1 cellular context compared by ENCODE assay signal in genomic region chr11:19978668-19979518, GRCh38.
TF ChIP-seq lines count a peak whose summit lies in the region.

No MANE protein-coding gene starts in this region.

TF ChIP-seq in K562, 482 proteins besides CTCF, POLR2A, EP300 and RAD21 (continued from another document and continues in another):
- no peak for TF ChIP-seq TCF7 (IDR thresholded peaks at IDR 0.05; ENCODE audit: borderline replicate concordance)
- no peak for TF ChIP-seq HDAC1 (IDR thresholded peaks at IDR 0.05)
- TF ChIP-seq ZNF668 (CRISPR knock-in tag; IDR thresholded peaks at IDR 0.05): peak; percentile 90
- TF ChIP-seq MTA3 (IDR thresholded peaks at IDR 0.05; ENCODE audit: borderline replicate concordance): 0 out of 2 replicates have a peak, but pooled peaks have one; percentile 42
- peak; percentile 81; the same call in 1 of the 2 replicates for TF ChIP-seq HDAC8 (tag; IDR thresholded peaks at IDR 0.05)
- no peak for TF ChIP-seq PCBP1 (IDR thresholded peaks at IDR 0.05; ENCODE audit: low read depth, low read length, poor library complexity, severe bottlenecking)
- TF ChIP-seq HCFC1 (IDR thresholded peaks at IDR 0.05; ENCODE audit: low read depth, low read length): no peak
- peak; percentile 86 for TF ChIP-seq ZBTB9 (CRISPR knock-in tag; IDR thresholded peaks at IDR 0.05)
- TF ChIP-seq ZNF217 (CRISPR knock-in tag; IDR thresholded peaks at IDR 0.05): no peak
- TF ChIP-seq ZNF407 (IDR thresholded peaks at IDR 0.05; ENCODE audit: low read depth): no peak
- TF ChIP-seq CHCHD3 (CRISPR knock-in tag; IDR thresholded peaks at IDR 0.05): no peak
- no peak for TF ChIP-seq HMG20B (CRISPR knock-in tag; IDR thresholded peaks at IDR 0.05)
- TF ChIP-seq ZFP36 (IDR thresholded peaks at IDR 0.05; ENCODE audit: low read depth, low read length, partially characterized antibody): no peak
- TF ChIP-seq, protein P1, sequence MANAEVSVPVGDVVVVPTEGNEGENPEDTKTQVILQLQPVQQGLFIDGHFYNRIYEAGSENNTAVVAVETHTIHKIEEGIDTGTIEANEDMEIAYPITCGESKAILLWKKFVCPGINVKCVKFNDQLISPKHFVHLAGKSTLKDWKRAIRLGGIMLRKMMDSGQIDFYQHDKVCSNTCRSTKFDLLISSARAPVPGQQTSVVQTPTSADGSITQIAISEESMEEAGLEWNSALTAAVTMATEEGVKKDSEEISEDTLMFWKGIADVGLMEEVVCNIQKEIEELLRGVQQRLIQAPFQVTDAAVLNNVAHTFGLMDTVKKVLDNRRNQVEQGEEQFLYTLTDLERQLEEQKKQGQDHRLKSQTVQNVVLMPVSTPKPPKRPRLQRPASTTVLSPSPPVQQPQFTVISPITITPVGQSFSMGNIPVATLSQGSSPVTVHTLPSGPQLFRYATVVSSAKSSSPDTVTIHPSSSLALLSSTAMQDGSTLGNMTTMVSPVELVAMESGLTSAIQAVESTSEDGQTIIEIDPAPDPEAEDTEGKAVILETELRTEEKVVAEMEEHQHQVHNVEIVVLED (CRISPR knock-in tag; IDR thresholded peaks at IDR 0.05): peak; percentile 39; the same call in 1 of the 2 replicates
- TF ChIP-seq SMARCA4 (IDR thresholded peaks at IDR 0.05): peak; percentile 85
- no peak for TF ChIP-seq POLR3A (IDR thresholded peaks at IDR 0.05; ENCODE audit: borderline replicate concordance, extremely low read depth, insufficient read depth, insufficient read length)
- TF ChIP-seq, protein P2, sequence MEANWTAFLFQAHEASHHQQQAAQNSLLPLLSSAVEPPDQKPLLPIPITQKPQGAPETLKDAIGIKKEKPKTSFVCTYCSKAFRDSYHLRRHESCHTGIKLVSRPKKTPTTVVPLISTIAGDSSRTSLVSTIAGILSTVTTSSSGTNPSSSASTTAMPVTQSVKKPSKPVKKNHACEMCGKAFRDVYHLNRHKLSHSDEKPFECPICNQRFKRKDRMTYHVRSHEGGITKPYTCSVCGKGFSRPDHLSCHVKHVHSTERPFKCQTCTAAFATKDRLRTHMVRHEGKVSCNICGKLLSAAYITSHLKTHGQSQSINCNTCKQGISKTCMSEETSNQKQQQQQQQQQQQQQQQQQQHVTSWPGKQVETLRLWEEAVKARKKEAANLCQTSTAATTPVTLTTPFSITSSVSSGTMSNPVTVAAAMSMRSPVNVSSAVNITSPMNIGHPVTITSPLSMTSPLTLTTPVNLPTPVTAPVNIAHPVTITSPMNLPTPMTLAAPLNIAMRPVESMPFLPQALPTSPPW (CRISPR knock-in tag; IDR thresholded peaks at IDR 0.05): peak; percentile 19
- TF ChIP-seq SP1 (CRISPR knock-in tag; IDR thresholded peaks at IDR 0.05): no peak
- TF ChIP-seq, protein P3, sequence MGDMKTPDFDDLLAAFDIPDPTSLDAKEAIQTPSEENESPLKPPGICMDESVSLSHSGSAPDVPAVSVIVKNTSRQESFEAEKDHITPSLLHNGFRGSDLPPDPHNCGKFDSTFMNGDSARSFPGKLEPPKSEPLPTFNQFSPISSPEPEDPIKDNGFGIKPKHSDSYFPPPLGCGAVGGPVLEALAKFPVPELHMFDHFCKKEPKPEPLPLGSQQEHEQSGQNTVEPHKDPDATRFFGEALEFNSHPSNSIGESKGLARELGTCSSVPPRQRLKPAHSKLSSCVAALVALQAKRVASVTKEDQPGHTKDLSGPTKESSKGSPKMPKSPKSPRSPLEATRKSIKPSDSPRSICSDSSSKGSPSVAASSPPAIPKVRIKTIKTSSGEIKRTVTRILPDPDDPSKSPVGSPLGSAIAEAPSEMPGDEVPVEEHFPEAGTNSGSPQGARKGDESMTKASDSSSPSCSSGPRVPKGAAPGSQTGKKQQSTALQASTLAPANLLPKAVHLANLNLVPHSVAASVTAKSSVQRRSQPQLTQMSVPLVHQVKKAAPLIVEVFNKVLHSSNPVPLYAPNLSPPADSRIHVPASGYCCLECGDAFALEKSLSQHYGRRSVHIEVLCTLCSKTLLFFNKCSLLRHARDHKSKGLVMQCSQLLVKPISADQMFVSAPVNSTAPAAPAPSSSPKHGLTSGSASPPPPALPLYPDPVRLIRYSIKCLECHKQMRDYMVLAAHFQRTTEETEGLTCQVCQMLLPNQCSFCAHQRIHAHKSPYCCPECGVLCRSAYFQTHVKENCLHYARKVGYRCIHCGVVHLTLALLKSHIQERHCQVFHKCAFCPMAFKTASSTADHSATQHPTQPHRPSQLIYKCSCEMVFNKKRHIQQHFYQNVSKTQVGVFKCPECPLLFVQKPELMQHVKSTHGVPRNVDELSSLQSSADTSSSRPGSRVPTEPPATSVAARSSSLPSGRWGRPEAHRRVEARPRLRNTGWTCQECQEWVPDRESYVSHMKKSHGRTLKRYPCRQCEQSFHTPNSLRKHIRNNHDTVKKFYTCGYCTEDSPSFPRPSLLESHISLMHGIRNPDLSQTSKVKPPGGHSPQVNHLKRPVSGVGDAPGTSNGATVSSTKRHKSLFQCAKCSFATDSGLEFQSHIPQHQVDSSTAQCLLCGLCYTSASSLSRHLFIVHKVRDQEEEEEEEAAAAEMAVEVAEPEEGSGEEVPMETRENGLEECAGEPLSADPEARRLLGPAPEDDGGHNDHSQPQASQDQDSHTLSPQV (IDR thresholded peaks at IDR 0.05): peak; percentile 89; the same call in 1 of the 2 replicates
- no peak for TF ChIP-seq ZNF77 (CRISPR knock-in tag; IDR thresholded peaks at IDR 0.05)
- TF ChIP-seq CBX2 (IDR thresholded peaks at IDR 0.05; ENCODE audit: insufficient read depth, low read length, poor library complexity, severe bottlenecking): no peak
- TF ChIP-seq DIDO1 (tag; IDR thresholded peaks at IDR 0.05; ENCODE audit: low read depth): peak; percentile 75
- TF ChIP-seq KLF16 (IDR thresholded peaks at IDR 0.05): no peak
- TF ChIP-seq ZNF395 (CRISPR knock-in tag; IDR thresholded peaks at IDR 0.05): peak; percentile 81; the same call in 1 of the 2 replicates
- TF ChIP-seq KLF10 (CRISPR knock-in tag; IDR thresholded peaks at IDR 0.05): 0 out of 2 replicates have a peak, but pooled peaks have one; percentile 64
- TF ChIP-seq ZEB2 (IDR thresholded peaks at IDR 0.05): peak; percentile 63
- TF ChIP-seq FOSL1 (tag; conservative IDR thresholded peaks at IDR 0.05): peak; percentile 97
- TF ChIP-seq DACH1 (IDR thresholded peaks at IDR 0.05; ENCODE audit: partially characterized antibody): no peak
- TF ChIP-seq ZNF354B (CRISPR knock-in tag; IDR thresholded peaks at IDR 0.05): peak; percentile 58
- TF ChIP-seq CCAR2 (IDR thresholded peaks at IDR 0.05; ENCODE audit: low read depth, low read length): no peak
- TF ChIP-seq RREB1 (CRISPR knock-in tag; IDR thresholded peaks at IDR 0.05): no peak
- peak; percentile 82 for TF ChIP-seq CXXC5 (CRISPR knock-in tag; IDR thresholded peaks at IDR 0.05)
- 0 out of 2 replicates have a peak, but pooled peaks have one; percentile 11 for TF ChIP-seq GTF2A2 (tag; IDR thresholded peaks at IDR 0.05)
- TF ChIP-seq CC2D1A (IDR thresholded peaks at IDR 0.05): no peak
